13 cellular contexts compared by ENCODE assay signal in genomic region chr5:95191330-95191729, GRCh38.
DNase-seq lines count a peak whose midpoint lies in the region; ATAC-seq and TF ChIP-seq lines count a peak whose summit lies in the region.
"Had no signal": no experiment of that assay in that cellular context is flagged by ENCODE, and none has a peak within 500 bp of the region (broad histone marks: within the 10 kb centered on the region; RNA-seq: fewer than 3 reads in every experiment).

No MANE protein-coding gene starts in this region.

- no peaks in the 10 kb centered on the region for H3K9me3 ChIP-seq in transverse colon

- TF ChIP-seq POLR2A in transverse colon (IDR thresholded peaks at IDR 0.05): no peak

- in situ Hi-C loops in transverse colon (cut with MboI; ENCODE audit: low pct_ligation_motif_present in 1 of 4, low pct_unique_long_range_greater_than_20kb in 1 of 4, low sequenced_read_pairs in 3 of 4): no loop called here

- H3K4me3 ChIP-seq in transverse colon: no peak overlapping the region
- H3K4me3 ChIP-seq: GM23248 had no signal

- TF ChIP-seq EP300 in transverse colon (IDR thresholded peaks at IDR 0.05; ENCODE audit: low read depth): no peak

- DNase-seq in transverse colon (no peak), DMS153 treated with DMSO at 0.1 percent for 48 hours (lab: John Stamatoyannopoulos, UW; ENCODE audit: unreplicated experiment) (no peak), HUDEP-2 (lab: John Stamatoyannopoulos, UW; ENCODE audit: unreplicated experiment in 76 of 76) (no peak)
- DNase-seq in activated CD8-positive, alpha-beta memory T cell treated with anti-CD3 and anti-CD28 coated beads, Interleukin-2, amount 50 U/mL, for 4 hours: no peak
- DNase-seq: activated T-cell treated with anti-CD3 and anti-CD28 coated beads, Interleukin-2, amount 50 U/mL, for 24 hours; GM23248; KBM-7; NCI-H2107; stimulated activated CD4-positive, alpha-beta T cell treated with anti-CD3 and anti-CD28 coated beads, Interleukin-4, amount 100 ng/mL, for 4 hours had no signal

- WGBS in transverse colon (ENCODE audit: low coverage in 1 of 2), 2 donors: 70 to 78% methylated on average over 2 of the region's 2 CpGs

- ATAC-seq in GM18502 (IDR thresholded peaks at IDR 0.05; ENCODE audit: poor library complexity, unreplicated experiment) (peak; percentile 86), GM19438 (IDR thresholded peaks at IDR 0.05; ENCODE audit: low read depth, unreplicated experiment) (peak; percentile 94), HG02798 (IDR thresholded peaks at IDR 0.05; ENCODE audit: poor library complexity, unreplicated experiment) (peak; percentile 95), HG03439 (IDR thresholded peaks at IDR 0.05; ENCODE audit: unreplicated experiment) (peak; percentile 81)

- no peaks in the 10 kb centered on the region for H3K27me3 ChIP-seq in transverse colon

- H3K4me1 ChIP-seq in transverse colon: no peaks in the 10 kb centered on the region

- H3K36me3 ChIP-seq in transverse colon: no peaks in the 10 kb centered on the region

- intact Hi-C loops in transverse colon (cut with DNase I; ENCODE audit: low total_unique reads): no loop called here

- no peak for TF ChIP-seq CTCF in transverse colon (IDR thresholded peaks at IDR 0.05)

- no peak overlapping the region for H3K27ac ChIP-seq in transverse colon
- H3K27ac ChIP-seq: GM23248 had no signal
